In genomic region chr11:123233280-123233977, GRCh38 we compare ENCODE assay signal across 9 cellular contexts.
DNase-seq lines count a peak whose midpoint lies in the region; ATAC-seq and FAIRE-seq lines count a peak whose summit lies in the region.
"Had no signal": no experiment of that assay in that cellular context is flagged by ENCODE, and none has a peak within 500 bp of the region (broad histone marks: within the 10 kb centered on the region; RNA-seq: fewer than 3 reads in every experiment).

No MANE protein-coding gene starts in this region.

- H3K4me3 ChIP-seq in muscle layer of duodenum (ENCODE audit: low read depth in 1 of 2, low read length in 2 of 2): no peak overlapping the region

- H3K27me3 ChIP-seq in muscle layer of duodenum (ENCODE audit: low read depth, low read length): no peaks in the 10 kb centered on the region

- no peaks in the 10 kb centered on the region for H3K36me3 ChIP-seq in muscle layer of duodenum (ENCODE audit: control insufficient read depth in 1 of 2, insufficient read depth in 2 of 2, low read length in 2 of 2)

- peak overlapping the region; percentile 60 for H3K27ac ChIP-seq in muscle layer of duodenum (ENCODE audit: low read length)

- DNase-seq in RCC 7860 (ENCODE audit: low spot score) (no peak), foreskin melanocyte (no peak), DMS53 treated with DMSO at 0.1 percent for 48 hours (lab: John Stamatoyannopoulos, UW; ENCODE audit: unreplicated experiment) (no peak), DMS79 treated with DMSO at 0.1 percent for 48 hours (lab: John Stamatoyannopoulos, UW) (no peak)
- DNase-seq: activated CD4-positive, alpha-beta T cell treated with anti-CD3 and anti-CD28 coated beads, Interleukin-2, amount 50 U/mL, for 1 hour had no signal

- ATAC-seq in GM18508 (IDR thresholded peaks at IDR 0.05; ENCODE audit: insufficient read depth, unreplicated experiment): peak; percentile 84
- peak; percentile 97 for ATAC-seq in GM21529 (IDR thresholded peaks at IDR 0.05; ENCODE audit: unreplicated experiment)
- peak; percentile 75 for ATAC-seq in HG03575 (IDR thresholded peaks at IDR 0.05; ENCODE audit: extremely low read depth, insufficient number of reproducible peaks, low FRiP score, unreplicated experiment)

- H3K9me3 ChIP-seq in muscle layer of duodenum (ENCODE audit: control insufficient read depth in 1 of 2, low read length in 2 of 2): no peaks in the 10 kb centered on the region

- no peak for FAIRE-seq in RCC 7860 (lab: Jason Lieb, UNC)

- H3K4me1 ChIP-seq in muscle layer of duodenum (ENCODE audit: control insufficient read depth in 1 of 2, insufficient read depth in 2 of 2, low read length in 2 of 2): peaks cover 12 to 27% of the 10 kb centered on the region in 2 donors
